15 cellular contexts compared by ENCODE assay signal in the genomic region with DNA sequence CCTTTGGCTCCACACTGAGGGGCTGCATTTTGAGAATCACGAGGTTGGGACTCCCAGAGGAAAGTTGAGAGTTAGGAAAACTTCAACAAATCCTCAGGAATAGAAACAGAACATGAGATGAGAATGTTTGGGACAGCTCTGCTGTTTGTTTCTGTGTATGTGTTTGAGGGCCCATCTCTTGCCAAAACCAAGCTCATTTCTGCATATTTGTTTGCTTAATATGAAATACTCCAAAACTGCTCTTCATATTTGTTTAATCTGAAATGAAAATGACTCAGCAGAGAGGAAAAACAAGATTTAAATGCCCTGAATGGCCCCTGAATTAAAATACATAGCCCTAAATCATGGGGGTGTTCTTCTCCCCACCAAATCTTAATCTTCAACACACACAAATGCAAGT.
DNase-seq lines count a peak whose midpoint lies in the region; TF ChIP-seq lines count a peak whose summit lies in the region.
"Had no signal": no experiment of that assay in that cellular context is flagged by ENCODE, and none has a peak within 500 bp of the region (broad histone marks: within the 10 kb centered on the region; RNA-seq: fewer than 3 reads in every experiment).

No MANE protein-coding gene starts in this region.

- H3K4me1 ChIP-seq in left ventricle myocardium inferior: peaks cover 67% of the 10 kb centered on the region
- H3K4me1 ChIP-seq in sigmoid colon: peaks cover 0 to 100% (median 80%) of the 10 kb centered on the region in 4 donors
- H3K4me1 ChIP-seq: BLaER1 had no signal

- H3K4me3 ChIP-seq in left ventricle myocardium inferior: no peak overlapping the region
- no peak overlapping the region for H3K4me3 ChIP-seq in sigmoid colon
- H3K4me3 ChIP-seq: BLaER1, HAP-1, MG63 had no signal

- H3K36me3 ChIP-seq in left ventricle myocardium inferior: no peaks in the 10 kb centered on the region
- H3K36me3 ChIP-seq in sigmoid colon: peaks cover 0 to 6% (median 0%) of the 10 kb centered on the region in 4 donors
- H3K36me3 ChIP-seq: BLaER1, HAP-1 had no signal

- no peak for TF ChIP-seq POLR2A in sigmoid colon (IDR thresholded peaks at IDR 0.05)

- TF ChIP-seq EP300 in sigmoid colon (IDR thresholded peaks at IDR 0.05): no peak

- H3K27me3 ChIP-seq in left ventricle myocardium inferior (ENCODE audit: low read depth) (no peaks in the 10 kb centered on the region), sigmoid colon (no peaks in the 10 kb centered on the region)
- H3K27me3 ChIP-seq: BLaER1, MG63 had no signal

- WGBS in sigmoid colon, 2 donors: 52 to 60% methylated on average over 1 of the region's 1 CpG

- intact Hi-C loops in left ventricle myocardium inferior (cut with micrococcal nuclease) (no loop called here), sigmoid colon (cut with DNase I) (no loop called here)

- peak; percentile 44 for DNase-seq in AG09319 (ENCODE audit: extremely low read depth, low read depth)
- no peak for DNase-seq in left ventricle myocardium inferior
- no peak for DNase-seq in sigmoid colon
- DNase-seq in activated effector memory CD4-positive, alpha-beta T cell treated with Interleukin-2 at 50 U/mL for 16 hours: no peak
- DNase-seq in islet precursor cell: no peak
- no peak for DNase-seq in activated CD4-positive, CD25-positive, alpha-beta regulatory T cell treated with anti-CD3 and anti-CD28 coated beads, Interleukin-2, amount 50 U/mL, for 72 hours
- DNase-seq in hypothalamus (lab: John Stamatoyannopoulos, UW): no peak
- DNase-seq: MG63; naive thymus-derived CD8-positive, alpha-beta T cell; NCI-H2227 treated with DMSO at 0.1 percent for 48 hours; OCI-M1; T-helper 17 cell had no signal

- H3K27ac ChIP-seq in VCaP: peak overlapping the region; percentile 69
- peak overlapping the region; percentile 55 for H3K27ac ChIP-seq in left ventricle myocardium inferior (replicated peaks)
- peak overlapping the region; percentile 74 to 82 (median 80) for H3K27ac ChIP-seq in sigmoid colon
- H3K27ac ChIP-seq: BLaER1 had no signal

- H3K9me3 ChIP-seq in left ventricle myocardium inferior (replicated peaks): no peaks in the 10 kb centered on the region
- H3K9me3 ChIP-seq in sigmoid colon: no peaks in the 10 kb centered on the region
- H3K9me3 ChIP-seq: BLaER1, HAP-1, MG63 had no signal

- TF ChIP-seq CTCF in AG09319 (IDR thresholded peaks at IDR 0.05; ENCODE audit: low read depth, low read length) (no peak), VCaP (conservative IDR thresholded peaks at IDR 0.05) (no peak), left ventricle myocardium inferior (IDR thresholded peaks at IDR 0.05; ENCODE audit: borderline replicate concordance) (no peak), sigmoid colon (IDR thresholded peaks at IDR 0.05) (no peak)
